In genomic region chr1:77989762-77990161, GRCh38 we compare ENCODE assay signal across 1 cellular context.
TF ChIP-seq lines count a peak whose summit lies in the region.

No MANE protein-coding gene starts in this region.

TF ChIP-seq in HepG2, 621 proteins besides CTCF, POLR2A, EP300 and RAD21:
- TF ChIP-seq ATF5 (CRISPR knock-in tag; IDR thresholded peaks at IDR 0.05; ENCODE audit: low read depth) (no peak), NFYB (CRISPR knock-in tag; IDR thresholded peaks at IDR 0.05) (0 out of 2 replicates have a peak, but pooled peaks have one; percentile 22), ZNF496 (CRISPR knock-in tag; IDR thresholded peaks at IDR 0.05; ENCODE audit: insufficient replicate concordance) (no peak), NR1H2 (CRISPR knock-in tag; IDR thresholded peaks at IDR 0.05; ENCODE audit: borderline replicate concordance, low read depth) (no peak)
